23 cellular contexts compared by ENCODE assay signal in genomic region chr10:71316786-71317160, GRCh38. TPM values are rescaled to one million over a fixed set of nuclear protein-coding genes. Genes with fewer than 3 reads are reported as not detected.
DNase-seq lines count a peak whose midpoint lies in the region; ATAC-seq and TF ChIP-seq lines count a peak whose summit lies in the region.
"Had no signal": no experiment of that assay in that cellular context is flagged by ENCODE, and none has a peak within 500 bp of the region (broad histone marks: within the 10 kb centered on the region; RNA-seq: fewer than 3 reads in every experiment).

No MANE protein-coding gene starts in this region.

- H3K36me3 ChIP-seq in HEK293 (ENCODE audit: control insufficient read depth in 2 of 2, insufficient read depth in 1 of 2, low read length in 2 of 2): no peaks in the 10 kb centered on the region
- H3K36me3 ChIP-seq: stomach, tibial artery had no signal

- no peaks in the 10 kb centered on the region for H3K9me3 ChIP-seq in HEK293 (ENCODE audit: control insufficient read depth, insufficient read depth, low read depth, low read length)
- H3K9me3 ChIP-seq: SK-N-SH, stomach, tibial artery had no signal

- peak overlapping the region; percentile 54 for H3K27ac Mint-ChIP-seq in activated T-helper 2 cell treated with anti-CD3 and anti-CD28 coated beads, Interferon-gamma antibody, Interleukin-2, Interleukin-4, amounts not matched to agents 10 μg/mL and 5 μg/mL and 100 μg/mL, durations not matched to agents 14 hours and 24 hours and 36 hours
- H3K27ac Mint-ChIP-seq in nephron progenitor cell: peak overlapping the region; percentile 33
- H3K27ac Mint-ChIP-seq: activated naive CD8-positive, alpha-beta T cell treated with anti-CD3 and anti-CD28 coated beads, Interleukin-2, amount 10 ng/mL, durations not matched to agents 7 days and 5 days; CD4-positive, alpha-beta T cell; T-helper 1 cell treated with Interleukin-12 subunit alpha and Interleukin-12 subunit beta and Interleukin-4 antibody, amounts not matched to agents 30 μg/mL and 1 μg/mL, for 36 hours had no signal

- H3K4me1 Mint-ChIP-seq in activated T-helper 2 cell treated with anti-CD3 and anti-CD28 coated beads, Interferon-gamma antibody, Interleukin-2, Interleukin-4, amounts not matched to agents 10 μg/mL and 5 μg/mL and 100 μg/mL, durations not matched to agents 14 hours and 24 hours and 36 hours (ENCODE audit: low read depth): peaks cover 33% of the 10 kb centered on the region
- peaks cover 49% of the 10 kb centered on the region for H3K4me1 Mint-ChIP-seq in nephron progenitor cell

- H3K9me3 Mint-ChIP-seq in activated T-helper 2 cell treated with anti-CD3 and anti-CD28 coated beads, Interferon-gamma antibody, Interleukin-2, Interleukin-4, amounts not matched to agents 10 μg/mL and 5 μg/mL and 100 μg/mL, durations not matched to agents 14 hours and 24 hours and 36 hours: no peaks in the 10 kb centered on the region
- no peaks in the 10 kb centered on the region for H3K9me3 Mint-ChIP-seq in nephron progenitor cell
- H3K9me3 Mint-ChIP-seq: activated naive CD8-positive, alpha-beta T cell treated with anti-CD3 and anti-CD28 coated beads, Interleukin-2, amount 10 ng/mL, durations not matched to agents 7 days and 5 days; CD4-positive, alpha-beta T cell; IgD-negative memory B cell; T-helper 1 cell treated with Interleukin-12 subunit alpha and Interleukin-12 subunit beta and Interleukin-4 antibody, amounts not matched to agents 30 μg/mL and 1 μg/mL, for 36 hours had no signal

- no peak overlapping the region for H3K4me3 ChIP-seq in HEK293 (ENCODE audit: low read depth, low read length)
- H3K4me3 ChIP-seq: GM23248, stomach, tibial artery had no signal

- H3K36me3 Mint-ChIP-seq in activated T-helper 2 cell treated with anti-CD3 and anti-CD28 coated beads, Interferon-gamma antibody, Interleukin-2, Interleukin-4, amounts not matched to agents 10 μg/mL and 5 μg/mL and 100 μg/mL, durations not matched to agents 14 hours and 24 hours and 36 hours (ENCODE audit: low read depth): no peaks in the 10 kb centered on the region
- H3K36me3 Mint-ChIP-seq in nephron progenitor cell (ENCODE audit: low read depth): no peaks in the 10 kb centered on the region
- H3K36me3 Mint-ChIP-seq: activated naive CD8-positive, alpha-beta T cell treated with anti-CD3 and anti-CD28 coated beads, Interleukin-2, amount 10 ng/mL, durations not matched to agents 7 days and 5 days; IgD-negative memory B cell had no signal

- no peaks in the 10 kb centered on the region for H3K4me1 ChIP-seq in HEK293 (ENCODE audit: control insufficient read depth, insufficient read depth, low read length)

- POLR2A ChIA-PET in HEK293 (lab: Yijun Ruan, JAX): interaction anchor here (0.6 to 0.7 kb wide), 2 partner anchors 19 to 1389 kb away, joined by 3 to 4 read pairs; no protein-coding TSS in a partner anchor

- no peak overlapping the region for H3K4me3 Mint-ChIP-seq in activated T-helper 2 cell treated with anti-CD3 and anti-CD28 coated beads, Interferon-gamma antibody, Interleukin-2, Interleukin-4, amounts not matched to agents 10 μg/mL and 5 μg/mL and 100 μg/mL, durations not matched to agents 14 hours and 24 hours and 36 hours (ENCODE audit: low read depth)
- H3K4me3 Mint-ChIP-seq in nephron progenitor cell: peak overlapping the region; percentile 3
- H3K4me3 Mint-ChIP-seq: activated naive CD8-positive, alpha-beta T cell treated with anti-CD3 and anti-CD28 coated beads, Interleukin-2, amount 10 ng/mL, durations not matched to agents 7 days and 5 days; T-helper 1 cell treated with Interleukin-12 subunit alpha and Interleukin-12 subunit beta and Interleukin-4 antibody, amounts not matched to agents 30 μg/mL and 1 μg/mL, for 36 hours had no signal

- TF ChIP-seq CTCF in HEK293 (tag by site-specific recombination; IDR thresholded peaks at IDR 0.05) (no peak), nephron progenitor cell (IDR thresholded peaks at IDR 0.05) (no peak)

- intact Hi-C loops in activated T-helper 2 cell treated with anti-CD3 and anti-CD28 coated beads, Interferon-gamma antibody, Interleukin-2, Interleukin-4, amounts not matched to agents 10 μg/mL and 5 μg/mL and 100 μg/mL, durations not matched to agents 14 hours and 24 hours and 36 hours (cut with micrococcal nuclease): loop anchor here (1.0 to 10.0 kb wide), 6 partner anchors 291 to 1018 kb away; partner anchors contain the start of gene VSIR

- no peak overlapping the region for H3K27ac ChIP-seq in HEK293 (ENCODE audit: extremely low read depth, low read depth, low read length)
- H3K27ac ChIP-seq: 22Rv1, GM23248, stomach, tibial artery, VCaP had no signal

- no peak for ATAC-seq in HG03571 (IDR thresholded peaks at IDR 0.05; ENCODE audit: unreplicated experiment)
- ATAC-seq: left lobe of liver had no signal

- CTCF ChIA-PET in HEK293 (lab: Yijun Ruan, JAX): interaction anchor here (0.7 to 8.7 kb wide), 8 partner anchors 17 to 456 kb away, joined by 3 to 108 read pairs (median 6); partner anchors contain the start of gene VSIR

- peak; percentile 17 for DNase-seq in DMS 273 (lab: John Stamatoyannopoulos, UW; ENCODE audit: unreplicated experiment)
- no peak for DNase-seq in DMS 273 treated with DMSO at 0.1 percent for 48 hours (lab: John Stamatoyannopoulos, UW)
- DNase-seq in activated T-helper 2 cell treated with anti-CD3 and anti-CD28 coated beads, Interferon-gamma antibody, Interleukin-2, Interleukin-4, amounts not matched to agents 10 μg/mL and 5 μg/mL and 100 μg/mL, durations not matched to agents 14 hours and 24 hours and 36 hours (ENCODE audit: low spot score): no peak
- DNase-seq in nephron progenitor cell: no peak
- no peak for DNase-seq in medulla oblongata (ENCODE audit: extremely low spot score)
- no peak for DNase-seq in cerebellar nuclear complex (lab: John Stamatoyannopoulos, UW)
- DNase-seq: activated naive CD8-positive, alpha-beta T cell treated with anti-CD3 and anti-CD28 coated beads, Interleukin-2, amount 10 ng/mL, durations not matched to agents 7 days and 5 days; CD4-positive, alpha-beta T cell; central memory CD4-positive, alpha-beta T cell; NCI-H1105 treated with DMSO at 0.1 percent for 48 hours; NCI-H2081 treated with DMSO at 0.1 percent for 48 hours; NCI-H510A; SK-N-SH; stomach; tibial artery had no signal

- peaks cover 6% of the 10 kb centered on the region for H3K27me3 Mint-ChIP-seq in activated T-helper 2 cell treated with anti-CD3 and anti-CD28 coated beads, Interferon-gamma antibody, Interleukin-2, Interleukin-4, amounts not matched to agents 10 μg/mL and 5 μg/mL and 100 μg/mL, durations not matched to agents 14 hours and 24 hours and 36 hours (ENCODE audit: low read depth)
- H3K27me3 Mint-ChIP-seq in nephron progenitor cell (ENCODE audit: low read depth, poor library complexity): peaks cover 25% of the 10 kb centered on the region

TF ChIP-seq in HEK293, 187 proteins besides CTCF, POLR2A, EP300 and RAD21:
- TF ChIP-seq ZNF704 (tag by site-specific recombination; IDR thresholded peaks at IDR 0.05) (no peak), ZBTB20 (tag by site-specific recombination; IDR thresholded peaks at IDR 0.05) (peak; percentile 72; the same call in 1 of the 2 replicates), ZBTB1 (tag by site-specific recombination; IDR thresholded peaks at IDR 0.05) (no peak), ZNF571 (tag by site-specific recombination; IDR thresholded peaks at IDR 0.05) (no peak), ZNF24 (tag by site-specific recombination; IDR thresholded peaks at IDR 0.05) (no peak), ZNF561 (tag by site-specific recombination; IDR thresholded peaks at IDR 0.05; ENCODE audit: borderline replicate concordance) (no peak), ZNF501 (tag by site-specific recombination; IDR thresholded peaks at IDR 0.05) (no peak), ZNF514 (tag by site-specific recombination; IDR thresholded peaks at IDR 0.05) (no peak), ZNF354C (tag by site-specific recombination; IDR thresholded peaks at IDR 0.05; ENCODE audit: borderline replicate concordance, low read depth) (no peak), ZNF266 (tag by site-specific recombination; IDR thresholded peaks at IDR 0.05; ENCODE audit: low read depth) (no peak), ZNF677 (tag by site-specific recombination; IDR thresholded peaks at IDR 0.05) (no peak), EGR2 (tag by site-specific recombination; IDR thresholded peaks at IDR 0.05; ENCODE audit: low read depth) (peak; percentile 71), ZFHX2 (tag by site-specific recombination; conservative IDR thresholded peaks at IDR 0.05) (peak; percentile 69; the same call in 1 of the 2 replicates), ZEB2 (tag by site-specific recombination; IDR thresholded peaks at IDR 0.05) (no peak)
TF ChIP-seq in HEK293: peak in this region for 3.

RNA-seq across cellular contexts. Expression of gene SLC29A3, which starts 2.3 kb away (rescaled TPM):
- 7.2 and 7.3 TPM in 2 replicates for total RNA-seq in activated T-helper 2 cell treated with anti-CD3 and anti-CD28 coated beads, Interferon-gamma antibody, Interleukin-2, Interleukin-4, amounts not matched to agents 10 μg/mL and 5 μg/mL and 100 μg/mL, durations not matched to agents 14 hours and 24 hours and 36 hours
